In genomic region chr2:239412914-239413603, GRCh38 we compare ENCODE assay signal across 23 cellular contexts.
"Had no signal": no experiment of that assay in that cellular context is flagged by ENCODE, and none has a peak within 500 bp of the region (broad histone marks: within the 10 kb centered on the region; RNA-seq: fewer than 3 reads in every experiment).

No MANE protein-coding gene starts in this region.

- H3K27ac ChIP-seq: colonic mucosa, gastrocnemius medialis, right lobe of liver, thoracic aorta had no signal

- H3K4me1 ChIP-seq: colonic mucosa, gastrocnemius medialis, right lobe of liver had no signal

- H3K27me3 ChIP-seq: colonic mucosa, gastrocnemius medialis, right lobe of liver had no signal

- H3K36me3 ChIP-seq: colonic mucosa, gastrocnemius medialis, right lobe of liver, thoracic aorta had no signal

- ATAC-seq: activated CD4-positive, alpha-beta T cell treated with anti-CD3 and anti-CD28 coated beads for 36 hours; activated T-cell treated with anti-CD3 and anti-CD28 coated beads, Interleukin-2, amount 50 U/mL, for 72 hours; gastrocnemius medialis; left colon; right lobe of liver had no signal

- H3K27me3 Mint-ChIP-seq: activated CD4-positive, alpha-beta T cell treated with anti-CD3 and anti-CD28 coated beads for 36 hours had no signal

- H3K27ac Mint-ChIP-seq: activated CD4-positive, alpha-beta T cell treated with anti-CD3 and anti-CD28 coated beads for 36 hours; activated T-cell treated with anti-CD3 and anti-CD28 coated beads, Interleukin-2, amount 50 U/mL, for 72 hours; stimulated activated naive CD8-positive, alpha-beta T cell treated with anti-CD3 and anti-CD28 coated beads, Interleukin-15, Interleukin-2, amounts not matched to agents 100 ng/mL and 50 ng/mL, for 24 hours; T-helper 2 cell treated with Interferon-gamma antibody and Interleukin-4, amounts not matched to agents 5 μg/mL and 100 μg/mL, for 36 hours had no signal

- H3K9me3 ChIP-seq: colonic mucosa, gastrocnemius medialis, right lobe of liver had no signal

- H3K4me1 Mint-ChIP-seq: naive B cell had no signal

- H3K4me3 Mint-ChIP-seq: activated CD4-positive, alpha-beta T cell treated with anti-CD3 and anti-CD28 coated beads for 36 hours; activated T-cell treated with anti-CD3 and anti-CD28 coated beads, Interleukin-2, amount 50 U/mL, for 72 hours; naive B cell; stimulated activated naive CD8-positive, alpha-beta T cell treated with anti-CD3 and anti-CD28 coated beads, Interleukin-15, Interleukin-2, amounts not matched to agents 100 ng/mL and 50 ng/mL, for 24 hours; T-helper 2 cell treated with Interferon-gamma antibody and Interleukin-4, amounts not matched to agents 5 μg/mL and 100 μg/mL, for 36 hours had no signal

- H3K4me3 ChIP-seq: colonic mucosa, gastrocnemius medialis, right lobe of liver, thoracic aorta had no signal

- DNase-seq: activated CD4-positive, alpha-beta T cell treated with anti-CD3 and anti-CD28 coated beads for 36 hours; activated CD4-positive, CD25-positive, alpha-beta regulatory T cell; activated effector memory CD4-positive, alpha-beta T cell treated with Interleukin-2 at 50 U/mL for 16 hours; activated naive CD4-positive, alpha-beta T cell treated with Interleukin-2 at 50 U/mL for 16 hours; activated T-cell treated with anti-CD3 and anti-CD28 coated beads for 4 hours; activated T-cell treated with anti-CD3 and anti-CD28 coated beads, Interleukin-2, amount 50 U/mL, for 72 hours; cerebellar nuclear complex; colonic mucosa; effector CD8-positive, alpha-beta T cell; erythroblast; gastrocnemius medialis; glutamatergic neuron; kidney; left colon; mammary epithelial cell; naive B cell; right lobe of liver; stimulated activated CD4-positive, alpha-beta T cell treated with anti-CD3 and anti-CD28 coated beads, Interleukin-12 subunit alpha, Interleukin-12 subunit beta, amount 100 ng/mL, for 4 hours; stimulated activated CD4-positive, alpha-beta T cell treated with anti-CD3 and anti-CD28 coated beads, Interleukin-4, amount 100 ng/mL, for 1 hour; trophoblast cell had no signal
